Comparison of ENCODE assay signal across 9 cellular contexts in genomic region chr17:39700148-39700987, GRCh38. TPM values are rescaled to one million over a fixed set of nuclear protein-coding genes. Genes with fewer than 3 reads are reported as not detected.
DNase-seq lines count a peak whose midpoint lies in the region; ATAC-seq and TF ChIP-seq lines count a peak whose summit lies in the region.
"Had no signal": no experiment of that assay in that cellular context is flagged by ENCODE, and none has a peak within 500 bp of the region (broad histone marks: within the 10 kb centered on the region; RNA-seq: fewer than 3 reads in every experiment).

No MANE protein-coding gene starts in this region.

- DNase-seq in AG09309 (ENCODE audit: low read depth) (no peak), SJSA1 (ENCODE audit: low read depth in 1 of 2, low spot score in 2 of 2) (peak in 1 of 2 experiments; percentile 51), glutamatergic neuron (no peak), A172 (ENCODE audit: low spot score) (no peak)
- DNase-seq in stimulated activated CD4-positive, alpha-beta T cell treated with anti-CD3 and anti-CD28 coated beads, Interleukin-15, amount 100 ng/mL, for 24 hours: no peak

- H3K4me3 Mint-ChIP-seq in glutamatergic neuron (ENCODE audit: unreplicated experiment): peak overlapping the region; percentile 46

- H3K27ac ChIP-seq in SJSA1: peak overlapping the region; percentile 39

- H3K36me3 Mint-ChIP-seq in glutamatergic neuron (ENCODE audit: unreplicated experiment): no peaks in the 10 kb centered on the region

- peaks cover 7% of the 10 kb centered on the region for H3K27me3 Mint-ChIP-seq in glutamatergic neuron (ENCODE audit: unreplicated experiment)

- TF ChIP-seq CTCF in AG09309 (IDR thresholded peaks at IDR 0.05; ENCODE audit: control insufficient read depth, insufficient read depth, low read depth, low read length, missing control alignments) (no peak), glutamatergic neuron (IDR thresholded peaks at IDR 0.05; ENCODE audit: partially characterized antibody, unreplicated experiment) (no peak)

- H3K4me1 Mint-ChIP-seq in glutamatergic neuron (ENCODE audit: low read depth, unreplicated experiment): peaks cover 4% of the 10 kb centered on the region

- ATAC-seq in HG02798 (IDR thresholded peaks at IDR 0.05; ENCODE audit: poor library complexity, unreplicated experiment) (no peak), GM21515 (IDR thresholded peaks at IDR 0.05; ENCODE audit: unreplicated experiment) (no peak)
- ATAC-seq: K562 had no signal

- H3K4me3 ChIP-seq in AG09309 (ENCODE audit: control insufficient read depth, low read depth, low read length): peak overlapping the region; percentile 84
- H3K4me3 ChIP-seq in SJSA1: peak overlapping the region; percentile 77
- H3K4me3 ChIP-seq in neuron (ENCODE audit: low read length): peak overlapping the region; percentile 77
- H3K4me3 ChIP-seq: K562 had no signal

- H3K4me1 ChIP-seq in SJSA1 (replicated peaks) (peaks cover 18% of the 10 kb centered on the region), neuron (ENCODE audit: insufficient read depth, low read length) (peaks cover 39% of the 10 kb centered on the region)

- no peak overlapping the region for H3K27ac Mint-ChIP-seq in glutamatergic neuron (ENCODE audit: unreplicated experiment)

- no peaks in the 10 kb centered on the region for H3K27me3 ChIP-seq in SJSA1 (replicated peaks)
- no peaks in the 10 kb centered on the region for H3K27me3 ChIP-seq in neuron (ENCODE audit: insufficient read depth, low read length)

- no peaks in the 10 kb centered on the region for H3K9me3 ChIP-seq in SJSA1 (replicated peaks)
- H3K9me3 ChIP-seq in neuron (ENCODE audit: low read length): no peaks in the 10 kb centered on the region

- H3K36me3 ChIP-seq in SJSA1: peaks cover 4% of the 10 kb centered on the region; the same call in 1 of the 2 replicates
- H3K36me3 ChIP-seq in neuron (ENCODE audit: insufficient read depth, low read length): peaks cover 6% of the 10 kb centered on the region

- H2AFZ ChIP-seq in neuron (ENCODE audit: low read depth, low read length): peak overlapping the region; percentile 17

- peaks cover 3% of the 10 kb centered on the region for H3K9me3 Mint-ChIP-seq in glutamatergic neuron (ENCODE audit: unreplicated experiment)

RNA-seq across cellular contexts. Expression of gene ERBB2, which starts 0.5 kb away (rescaled TPM):
- 16.7 and 26.8 TPM in 2 replicates for total RNA-seq in SJSA1 (2014; rRNA removed; shearing (Covaris generic))
- total RNA-seq in glutamatergic neuron (ENCODE audit: unreplicated experiment): 14.5 TPM
- 43.3 and 43.6 TPM in 2 replicates for total RNA-seq in A172 (2014; rRNA removed; shearing (Covaris generic))

RNA-seq across cellular contexts. Expression of gene PGAP3, which starts 12.5 kb away (rescaled TPM):
- total RNA-seq in SJSA1 (2014; rRNA removed; shearing (Covaris generic)): 8.4 and 10.1 TPM in 2 replicates
- 10.7 TPM for total RNA-seq in glutamatergic neuron (ENCODE audit: unreplicated experiment)
- total RNA-seq in A172 (2014; rRNA removed; shearing (Covaris generic)): 10.8 and 11.4 TPM in 2 replicates

RNA-seq across cellular contexts. Expression of gene MIEN1, which starts 30.0 kb away (rescaled TPM):
- 53.3 and 99.4 TPM in 2 replicates for total RNA-seq in SJSA1 (2014; rRNA removed; shearing (Covaris generic))
- total RNA-seq in glutamatergic neuron (ENCODE audit: unreplicated experiment): 52.2 TPM
- total RNA-seq in A172 (2014; rRNA removed; shearing (Covaris generic)): 109 and 111 TPM in 2 replicates

RNA-seq across cellular contexts. Expression of gene PNMT, which starts 32.1 kb away (rescaled TPM):
- not detected in 2 replicates for total RNA-seq in SJSA1 (2014; rRNA removed; shearing (Covaris generic))
- total RNA-seq in glutamatergic neuron (ENCODE audit: unreplicated experiment): not detected
- not detected in 2 replicates for total RNA-seq in A172 (2014; rRNA removed; shearing (Covaris generic))

RNA-seq across cellular contexts. Expression of gene TCAP, which starts 35.2 kb away (rescaled TPM):
- total RNA-seq in SJSA1 (2014; rRNA removed; shearing (Covaris generic)): 0.11 TPM in 1 of 2 replicates, not detected in the other
- total RNA-seq in glutamatergic neuron (ENCODE audit: unreplicated experiment): 2.3 TPM
- 0.19 and 0.26 TPM in 2 replicates for total RNA-seq in A172 (2014; rRNA removed; shearing (Covaris generic))
